In genomic region chr9:92328225-92328624, GRCh38 we compare ENCODE assay signal across 9 cellular contexts. TPM values are rescaled to one million over a fixed set of nuclear protein-coding genes. Genes with fewer than 3 reads are reported as not detected.
A peak's percentile ranks its signal among the peaks of the same experiment; 100 is the strongest.
DNase-seq lines count a peak whose midpoint lies in the region; ATAC-seq and TF ChIP-seq lines count a peak whose summit lies in the region.
"Had no signal": no experiment of that assay in that cellular context is flagged by ENCODE, and none has a peak within 500 bp of the region (broad histone marks: within the 10 kb centered on the region; RNA-seq: fewer than 3 reads in every experiment).

No MANE protein-coding gene starts in this region.

- H3K9me3 Mint-ChIP-seq in T-cell: no peaks in the 10 kb centered on the region

- H3K4me1 Mint-ChIP-seq in T-cell: peaks cover 21 to 29% (median 26%) of the 10 kb centered on the region in 3 donors

- no peaks in the 10 kb centered on the region for H3K36me3 ChIP-seq in body of pancreas (replicated peaks in 1 of 2; ENCODE audit: insufficient read depth in 1 of 2, low read depth in 2 of 2)

- H3K36me3 Mint-ChIP-seq in T-cell: peaks cover 8% of the 10 kb centered on the region

- TF ChIP-seq POLR2A in body of pancreas (IDR thresholded peaks at IDR 0.05): no peak

- CTCF ChIA-PET in T-cell (lab: Charles Lee): no interaction called here

- intact Hi-C loops in body of pancreas (cut with DNase I): no loop called here

- ATAC-seq in T-cell (replicated peaks in 1 of 4) (no peak), body of pancreas (no peak)

- no peaks in the 10 kb centered on the region for H3K9me3 ChIP-seq in body of pancreas
- H3K9me3 ChIP-seq: Caco-2 had no signal

- WGBS in body of pancreas, 2 donors: 40 to 54% methylated on average over 2 of the region's 2 CpGs

- in situ Hi-C loops in T47D (cut with HindIII; ENCODE audit: low pct_unique_long_range_greater_than_20kb, low sequenced_read_pairs): no loop called here

- peak; percentile 37 for DNase-seq in NCI-H2107 treated with DMSO at 0.1 percent for 48 hours (lab: John Stamatoyannopoulos, UW; ENCODE audit: unreplicated experiment)
- no peak for DNase-seq in NCI-H2107 (lab: John Stamatoyannopoulos, UW)
- DNase-seq in NCI-H2081 treated with DMSO at 0.1 percent for 48 hours (lab: John Stamatoyannopoulos, UW): peak; percentile 35
- DNase-seq in T47D (ENCODE audit: low read depth in 1 of 2, low spot score in 1 of 2): peak; percentile 26 to 62
- peak; percentile 41 for DNase-seq in skeletal muscle cell (ENCODE audit: low read depth)
- DNase-seq in activated CD4-positive, alpha-beta T cell treated with anti-CD3 and anti-CD28 coated beads for 48 hours: no peak
- no peak for DNase-seq in T-cell
- no peak for DNase-seq in body of pancreas

- TF ChIP-seq CTCF in body of pancreas (IDR thresholded peaks at IDR 0.05): no peak

- H3K27ac ChIP-seq in body of pancreas: no peak overlapping the region

- H3K27me3 ChIP-seq in body of pancreas: no peaks in the 10 kb centered on the region

- H3K27me3 Mint-ChIP-seq in T-cell: no peaks in the 10 kb centered on the region

- H3K4me3 ChIP-seq in skeletal muscle cell (ENCODE audit: low read depth, low read length) (no peak overlapping the region), body of pancreas (no peak overlapping the region)

- POLR2A ChIA-PET in T-cell (lab: Charles Lee): interaction anchor here in 1 of 2 donors (0.7 kb wide), 1 partner anchor 28 kb away, joined by 3 read pairs; no protein-coding TSS in a partner anchor

- no peak overlapping the region for H3K27ac Mint-ChIP-seq in T-cell

- H3K4me1 ChIP-seq in body of pancreas: peaks cover 23% of the 10 kb centered on the region
- H3K4me1 ChIP-seq: Caco-2 had no signal

- no peak overlapping the region for H3K4me3 Mint-ChIP-seq in T-cell

RNA-seq across cellular contexts. Expression of gene CENPP, which starts 2.5 kb away (rescaled TPM):
- total RNA-seq in T-cell (1 to 10 TPM; 1.9 to 5.0 (median 4.3) TPM), body of pancreas (1 to 10 TPM in 1 of 2 donors, under 1 TPM in 1; 0.78 to 2.3 TPM)

RNA-seq across cellular contexts. Expression of gene NOL8, which starts 3.1 kb away (rescaled TPM):
- total RNA-seq in T-cell (10 to 100 TPM; 51.4 to 83.2 (median 73.9) TPM), body of pancreas (10 to 100 TPM; 26.5 to 38.2 TPM)

RNA-seq across cellular contexts. Expression of gene IARS1, which starts 34.7 kb away (rescaled TPM):
- total RNA-seq in T-cell (100 to 1,000 TPM in 3 of 5 donors, 10 to 100 TPM in 2; 70.5 to 124 (median 113) TPM), body of pancreas (10 to 100 TPM; 45.1 to 68.6 TPM)

Comparison
In these comparisons a context has a peak if more than half of its experiments do, and no peak if none do; other contexts are left out.
1. DNase-seq: peak in NCI-H2107 treated with DMSO at 0.1 percent for 48 hours (single experiment), NCI-H2081 treated with DMSO at 0.1 percent for 48 hours (single experiment), T47D (2 of 2) and skeletal muscle cell (single experiment); none in NCI-H2107 (single experiment), activated CD4-positive, alpha-beta T cell treated with anti-CD3 and anti-CD28 coated beads for 48 hours (single experiment), T-cell (0 of 34) and body of pancreas (0 of 4).